Comparison of ENCODE assay signal across 1 cellular context in the genomic region with DNA sequence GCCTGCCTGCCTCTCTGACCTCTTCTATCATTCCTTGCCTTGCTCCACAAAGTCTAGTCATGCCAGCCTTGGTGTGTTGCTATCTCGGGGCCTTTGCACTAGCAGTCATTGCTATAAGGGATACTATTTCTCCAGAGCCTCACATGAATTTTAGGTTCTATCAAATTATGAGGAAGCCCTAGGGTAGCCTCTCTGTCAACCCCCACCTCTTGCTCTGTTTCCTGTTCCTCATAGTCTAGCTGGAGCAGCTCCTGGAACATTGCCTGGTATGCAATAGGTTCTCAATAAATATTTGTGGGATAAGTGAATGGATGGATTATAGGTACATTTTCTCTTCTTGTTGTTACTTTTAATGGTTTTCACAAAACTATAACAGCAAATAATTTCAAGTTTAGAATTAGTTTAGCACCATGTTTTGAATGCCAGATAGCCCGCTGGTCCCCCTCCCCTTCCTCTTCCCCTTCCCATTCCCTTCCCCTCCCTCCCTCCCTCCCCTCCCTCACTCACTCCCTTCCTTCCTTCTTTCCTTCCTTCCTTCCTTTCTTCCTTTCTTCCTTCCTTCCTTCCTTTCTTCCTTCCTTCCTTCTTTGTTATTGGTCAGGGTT.
TF ChIP-seq lines count a peak whose summit lies in the region.

No MANE protein-coding gene starts in this region.

TF ChIP-seq in K562, 482 proteins besides CTCF, POLR2A, EP300 and RAD21 (continued from another document):
- TF ChIP-seq, protein P1, sequence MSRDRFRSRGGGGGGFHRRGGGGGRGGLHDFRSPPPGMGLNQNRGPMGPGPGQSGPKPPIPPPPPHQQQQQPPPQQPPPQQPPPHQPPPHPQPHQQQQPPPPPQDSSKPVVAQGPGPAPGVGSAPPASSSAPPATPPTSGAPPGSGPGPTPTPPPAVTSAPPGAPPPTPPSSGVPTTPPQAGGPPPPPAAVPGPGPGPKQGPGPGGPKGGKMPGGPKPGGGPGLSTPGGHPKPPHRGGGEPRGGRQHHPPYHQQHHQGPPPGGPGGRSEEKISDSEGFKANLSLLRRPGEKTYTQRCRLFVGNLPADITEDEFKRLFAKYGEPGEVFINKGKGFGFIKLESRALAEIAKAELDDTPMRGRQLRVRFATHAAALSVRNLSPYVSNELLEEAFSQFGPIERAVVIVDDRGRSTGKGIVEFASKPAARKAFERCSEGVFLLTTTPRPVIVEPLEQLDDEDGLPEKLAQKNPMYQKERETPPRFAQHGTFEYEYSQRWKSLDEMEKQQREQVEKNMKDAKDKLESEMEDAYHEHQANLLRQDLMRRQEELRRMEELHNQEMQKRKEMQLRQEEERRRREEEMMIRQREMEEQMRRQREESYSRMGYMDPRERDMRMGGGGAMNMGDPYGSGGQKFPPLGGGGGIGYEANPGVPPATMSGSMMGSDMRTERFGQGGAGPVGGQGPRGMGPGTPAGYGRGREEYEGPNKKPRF (IDR thresholded peaks at IDR 0.05; ENCODE audit: low read depth, low read length): no peak
- no peak for TF ChIP-seq BACH1 (tag; IDR thresholded peaks at IDR 0.05)
- TF ChIP-seq ZNF121 (CRISPR knock-in tag; conservative IDR thresholded peaks at IDR 0.05): no peak
- TF ChIP-seq ZNF79 (CRISPR knock-in tag; IDR thresholded peaks at IDR 0.05; ENCODE audit: low read depth): no peak
- no peak for TF ChIP-seq SMAD3 (CRISPR knock-in tag; conservative IDR thresholded peaks at IDR 0.05)
- TF ChIP-seq, protein P2, sequence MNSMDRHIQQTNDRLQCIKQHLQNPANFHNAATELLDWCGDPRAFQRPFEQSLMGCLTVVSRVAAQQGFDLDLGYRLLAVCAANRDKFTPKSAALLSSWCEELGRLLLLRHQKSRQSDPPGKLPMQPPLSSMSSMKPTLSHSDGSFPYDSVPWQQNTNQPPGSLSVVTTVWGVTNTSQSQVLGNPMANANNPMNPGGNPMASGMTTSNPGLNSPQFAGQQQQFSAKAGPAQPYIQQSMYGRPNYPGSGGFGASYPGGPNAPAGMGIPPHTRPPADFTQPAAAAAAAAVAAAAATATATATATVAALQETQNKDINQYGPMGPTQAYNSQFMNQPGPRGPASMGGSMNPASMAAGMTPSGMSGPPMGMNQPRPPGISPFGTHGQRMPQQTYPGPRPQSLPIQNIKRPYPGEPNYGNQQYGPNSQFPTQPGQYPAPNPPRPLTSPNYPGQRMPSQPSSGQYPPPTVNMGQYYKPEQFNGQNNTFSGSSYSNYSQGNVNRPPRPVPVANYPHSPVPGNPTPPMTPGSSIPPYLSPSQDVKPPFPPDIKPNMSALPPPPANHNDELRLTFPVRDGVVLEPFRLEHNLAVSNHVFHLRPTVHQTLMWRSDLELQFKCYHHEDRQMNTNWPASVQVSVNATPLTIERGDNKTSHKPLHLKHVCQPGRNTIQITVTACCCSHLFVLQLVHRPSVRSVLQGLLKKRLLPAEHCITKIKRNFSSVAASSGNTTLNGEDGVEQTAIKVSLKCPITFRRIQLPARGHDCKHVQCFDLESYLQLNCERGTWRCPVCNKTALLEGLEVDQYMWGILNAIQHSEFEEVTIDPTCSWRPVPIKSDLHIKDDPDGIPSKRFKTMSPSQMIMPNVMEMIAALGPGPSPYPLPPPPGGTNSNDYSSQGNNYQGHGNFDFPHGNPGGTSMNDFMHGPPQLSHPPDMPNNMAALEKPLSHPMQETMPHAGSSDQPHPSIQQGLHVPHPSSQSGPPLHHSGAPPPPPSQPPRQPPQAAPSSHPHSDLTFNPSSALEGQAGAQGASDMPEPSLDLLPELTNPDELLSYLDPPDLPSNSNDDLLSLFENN (IDR thresholded peaks at IDR 0.05; ENCODE audit: low read depth in 2 of 2, low read length in 2 of 2): no peak
- TF ChIP-seq, protein P3, sequence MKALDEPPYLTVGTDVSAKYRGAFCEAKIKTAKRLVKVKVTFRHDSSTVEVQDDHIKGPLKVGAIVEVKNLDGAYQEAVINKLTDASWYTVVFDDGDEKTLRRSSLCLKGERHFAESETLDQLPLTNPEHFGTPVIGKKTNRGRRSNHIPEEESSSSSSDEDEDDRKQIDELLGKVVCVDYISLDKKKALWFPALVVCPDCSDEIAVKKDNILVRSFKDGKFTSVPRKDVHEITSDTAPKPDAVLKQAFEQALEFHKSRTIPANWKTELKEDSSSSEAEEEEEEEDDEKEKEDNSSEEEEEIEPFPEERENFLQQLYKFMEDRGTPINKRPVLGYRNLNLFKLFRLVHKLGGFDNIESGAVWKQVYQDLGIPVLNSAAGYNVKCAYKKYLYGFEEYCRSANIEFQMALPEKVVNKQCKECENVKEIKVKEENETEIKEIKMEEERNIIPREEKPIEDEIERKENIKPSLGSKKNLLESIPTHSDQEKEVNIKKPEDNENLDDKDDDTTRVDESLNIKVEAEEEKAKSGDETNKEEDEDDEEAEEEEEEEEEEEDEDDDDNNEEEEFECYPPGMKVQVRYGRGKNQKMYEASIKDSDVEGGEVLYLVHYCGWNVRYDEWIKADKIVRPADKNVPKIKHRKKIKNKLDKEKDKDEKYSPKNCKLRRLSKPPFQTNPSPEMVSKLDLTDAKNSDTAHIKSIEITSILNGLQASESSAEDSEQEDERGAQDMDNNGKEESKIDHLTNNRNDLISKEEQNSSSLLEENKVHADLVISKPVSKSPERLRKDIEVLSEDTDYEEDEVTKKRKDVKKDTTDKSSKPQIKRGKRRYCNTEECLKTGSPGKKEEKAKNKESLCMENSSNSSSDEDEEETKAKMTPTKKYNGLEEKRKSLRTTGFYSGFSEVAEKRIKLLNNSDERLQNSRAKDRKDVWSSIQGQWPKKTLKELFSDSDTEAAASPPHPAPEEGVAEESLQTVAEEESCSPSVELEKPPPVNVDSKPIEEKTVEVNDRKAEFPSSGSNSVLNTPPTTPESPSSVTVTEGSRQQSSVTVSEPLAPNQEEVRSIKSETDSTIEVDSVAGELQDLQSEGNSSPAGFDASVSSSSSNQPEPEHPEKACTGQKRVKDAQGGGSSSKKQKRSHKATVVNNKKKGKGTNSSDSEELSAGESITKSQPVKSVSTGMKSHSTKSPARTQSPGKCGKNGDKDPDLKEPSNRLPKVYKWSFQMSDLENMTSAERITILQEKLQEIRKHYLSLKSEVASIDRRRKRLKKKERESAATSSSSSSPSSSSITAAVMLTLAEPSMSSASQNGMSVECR (CRISPR knock-in tag; IDR thresholded peaks at IDR 0.05): no peak
- no peak for TF ChIP-seq CEBPB (tag; IDR thresholded peaks at IDR 0.05)
- TF ChIP-seq ZNF551 (CRISPR knock-in tag; IDR thresholded peaks at IDR 0.05): no peak
- TF ChIP-seq, protein P4, sequence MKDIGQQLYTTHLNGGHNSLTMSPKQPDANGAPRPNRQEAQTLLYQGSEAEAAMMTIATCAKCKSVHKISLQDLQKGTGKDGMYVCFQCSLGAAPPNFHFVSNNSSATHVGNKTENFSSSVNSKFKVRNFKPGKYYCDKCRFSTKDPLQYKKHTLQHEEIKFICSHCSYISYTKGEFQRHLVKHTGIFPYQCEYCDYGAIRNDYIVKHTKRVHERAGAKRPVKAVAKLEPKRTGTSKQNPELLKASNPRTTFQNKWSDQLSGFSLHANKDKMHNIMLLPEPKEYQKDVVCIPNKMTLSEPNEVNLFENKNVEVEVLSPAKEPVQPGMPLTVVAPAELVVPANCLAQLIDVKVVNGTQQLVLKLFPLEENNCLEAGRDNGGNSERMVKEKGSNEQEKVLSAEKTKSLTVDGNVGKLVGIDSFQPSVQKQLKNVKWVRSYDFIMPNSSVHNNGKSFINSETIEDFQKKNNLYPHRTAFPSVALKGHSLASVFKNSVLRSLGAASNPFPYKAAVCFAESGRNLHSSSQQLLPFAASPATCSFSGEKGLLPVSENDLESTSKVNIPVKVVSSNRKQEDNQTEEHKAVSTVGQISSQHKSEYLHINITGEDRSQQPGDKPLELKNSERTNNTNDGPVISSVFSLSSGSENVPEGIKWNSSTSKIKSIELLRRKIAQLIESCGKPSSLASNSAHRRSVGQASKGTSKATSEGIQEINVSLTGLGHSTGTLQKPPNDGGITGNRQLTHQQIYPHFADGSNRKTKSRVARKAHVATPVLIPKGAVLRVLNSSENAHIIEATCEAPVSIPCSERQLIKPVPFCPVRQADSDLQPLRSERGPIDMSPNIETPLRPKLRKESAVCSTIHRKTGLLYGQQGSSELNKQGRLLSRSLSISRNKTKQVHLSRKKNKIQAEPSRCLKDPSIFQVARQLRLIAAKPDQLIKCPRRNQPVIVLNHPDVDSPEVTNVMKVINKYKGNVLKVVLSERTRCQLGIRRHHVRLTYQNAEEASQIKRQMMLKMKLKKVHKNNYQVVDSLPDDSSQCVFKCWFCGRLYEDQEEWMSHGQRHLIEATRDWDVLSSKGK (CRISPR knock-in tag; IDR thresholded peaks at IDR 0.05): no peak
